28 cellular contexts compared by ENCODE assay signal in the genomic region with DNA sequence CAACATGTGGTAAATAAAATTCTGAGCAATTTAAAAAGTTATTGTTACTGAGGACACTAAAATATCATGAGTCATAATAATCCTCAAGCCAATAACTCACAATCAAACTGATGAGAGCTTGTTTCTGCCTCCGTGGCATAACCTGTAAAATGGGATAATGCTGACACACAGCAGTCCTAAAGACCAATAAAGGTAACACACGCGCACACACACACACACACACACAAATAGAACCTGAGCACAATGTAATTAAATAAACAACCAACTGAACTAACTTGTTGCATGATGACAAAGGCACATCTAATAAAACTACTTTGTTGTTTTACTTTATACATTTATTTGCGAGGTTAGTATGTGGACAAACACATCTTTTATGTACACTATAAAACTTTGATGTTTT.
"Had no signal": no experiment of that assay in that cellular context is flagged by ENCODE, and none has a peak within 500 bp of the region (broad histone marks: within the 10 kb centered on the region; RNA-seq: fewer than 3 reads in every experiment).

No MANE protein-coding gene starts in this region.

- ATAC-seq: natural killer cell; right cardiac atrium; sciatic nerve; stimulated activated naive B cell treated with anti-CD40 and anti-IgM and Interleukin-4, amounts not matched to agents 10 μg/mL and 1 μg/mL and 100 μg/mL, for 72 hours; stimulated activated naive CD8-positive, alpha-beta T cell treated with anti-CD3 and anti-CD28 coated beads, Interleukin-15, Interleukin-2, amounts not matched to agents 100 U/mL and 50 U/mL, for 24 hours had no signal

- DNase-seq: islet precursor cell; left ventricle myocardium inferior; mesendoderm; naive B cell; natural killer cell; nephron progenitor cell; occipital lobe; ovary; posterior cingulate gyrus; retina; right cardiac atrium; stimulated activated CD4-positive, alpha-beta T cell treated with anti-CD3 and anti-CD28 coated beads, Interleukin-12 subunit alpha, Interleukin-12 subunit beta, amount 100 ng/mL, for 4 hours; stimulated activated CD4-positive, alpha-beta T cell treated with anti-CD3 and anti-CD28 coated beads, Interleukin-15, amount 100 ng/mL, for 24 hours; stimulated activated CD4-positive, alpha-beta T cell treated with anti-CD3 and anti-CD28 coated beads, Interleukin-2, amount 100 ng/mL, for 24 hours; stimulated activated CD4-positive, alpha-beta T cell treated with anti-CD3 and anti-CD28 coated beads, Interleukin-4, amount 100 ng/mL, for 1 hour; stimulated activated naive B cell treated with anti-CD40 and anti-IgM and Interleukin-4, amounts not matched to agents 10 μg/mL and 1 μg/mL and 100 μg/mL, for 72 hours; stimulated activated naive CD8-positive, alpha-beta T cell treated with anti-CD3 and anti-CD28 coated beads, Interleukin-15, Interleukin-2, amounts not matched to agents 100 U/mL and 50 U/mL, for 24 hours; stomach; testis; thyroid gland; transverse colon; upper lobe of left lung had no signal

- H3K9ac ChIP-seq: neural progenitor cell had no signal

- H3K27ac ChIP-seq: left ventricle myocardium inferior, neural progenitor cell, neutrophil, ovary, prostate gland, skin epidermis, stomach, testis, thyroid gland, transverse colon, upper lobe of left lung had no signal

- H3K9me3 ChIP-seq: left ventricle myocardium inferior, neutrophil, ovary, prostate gland, stomach, testis, thyroid gland, transverse colon, upper lobe of left lung had no signal

- H2AFZ ChIP-seq: neural progenitor cell had no signal

- H3K4me3 ChIP-seq: left ventricle myocardium inferior, lung, neural progenitor cell, ovary, prostate gland, skin epidermis, stomach, testis, thyroid gland, transverse colon, upper lobe of left lung had no signal

- H3K27me3 ChIP-seq: neural progenitor cell, neutrophil, ovary, stomach, testis, thyroid gland, transverse colon, upper lobe of left lung had no signal

- H3K4me1 ChIP-seq: prostate gland, testis had no signal

- H3K4me2 ChIP-seq: neural progenitor cell had no signal

- H3K36me3 ChIP-seq: left ventricle myocardium inferior, neural progenitor cell, neutrophil, ovary, prostate gland, stomach, thyroid gland, transverse colon, upper lobe of left lung had no signal
